In the genomic region with DNA sequence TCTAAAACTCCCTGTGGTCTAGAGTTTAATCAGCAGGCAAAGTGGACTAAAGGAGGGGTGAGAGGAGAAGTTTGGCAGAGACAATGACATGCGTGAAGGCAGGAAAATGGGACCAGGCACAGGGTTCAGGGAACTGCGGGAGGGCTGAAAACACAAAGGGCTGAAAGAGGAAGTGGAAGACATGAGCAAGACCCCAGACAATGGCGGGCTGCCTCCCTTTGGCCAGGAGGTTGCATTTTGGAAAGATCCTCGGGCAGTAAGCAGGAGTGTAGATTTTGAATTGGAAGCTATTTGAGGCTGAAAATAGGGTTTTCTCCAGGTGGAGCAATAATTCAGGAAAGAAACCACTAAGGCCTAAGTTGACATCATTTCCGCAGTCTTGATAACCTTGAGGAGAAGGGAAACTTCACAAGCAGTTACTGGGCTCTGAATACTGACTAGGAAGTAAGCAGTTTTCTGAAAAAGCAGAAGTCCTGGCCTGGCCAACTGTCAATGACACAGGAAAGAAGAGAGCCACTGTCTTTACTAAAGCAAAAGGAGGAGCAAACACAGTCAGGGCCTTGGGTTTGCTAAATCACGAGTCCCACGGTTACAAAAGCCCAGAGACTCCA, we compare ENCODE assay signal across 1 cellular context.
TF ChIP-seq lines count a peak whose summit lies in the region.

No MANE protein-coding gene starts in this region.

TF ChIP-seq in K562, 482 proteins besides CTCF, POLR2A, EP300 and RAD21 (continued from another document and continues in another):
- peak; percentile 24; the same call in 1 of the 2 replicates for TF ChIP-seq CXXC5 (CRISPR knock-in tag; IDR thresholded peaks at IDR 0.05)
- no peak for TF ChIP-seq MYBL2 (IDR thresholded peaks at IDR 0.05; ENCODE audit: low read depth)
- TF ChIP-seq MYBL2 (CRISPR knock-in tag; IDR thresholded peaks at IDR 0.05; ENCODE audit: borderline replicate concordance) = no peak
- 0 out of 2 replicates have a peak, but pooled peaks have one; percentile 63 for TF ChIP-seq PTTG1 (tag; IDR thresholded peaks at IDR 0.05; ENCODE audit: low read depth)
- TF ChIP-seq USF1 (CRISPR knock-in tag; IDR thresholded peaks at IDR 0.05) = no peak
- TF ChIP-seq TAF1 (IDR thresholded peaks at IDR 0.05; ENCODE audit: control insufficient read depth, extremely low read depth, insufficient read depth, low read length, severe bottlenecking) = no peak
- peak; percentile 66; the same call in 1 of the 2 replicates for TF ChIP-seq BRD4 (IDR thresholded peaks at IDR 0.05)
- peak; percentile 94 for TF ChIP-seq ZNF589 (CRISPR knock-in tag; IDR thresholded peaks at IDR 0.05; ENCODE audit: low read depth)
- TF ChIP-seq ELK3 (CRISPR knock-in tag; IDR thresholded peaks at IDR 0.05) = no peak
- TF ChIP-seq ZNF140 (CRISPR knock-in tag; IDR thresholded peaks at IDR 0.05) = no peak
- peak; percentile 49; the same call in 1 of the 2 replicates for TF ChIP-seq ZNF79 (CRISPR knock-in tag; IDR thresholded peaks at IDR 0.05; ENCODE audit: low read depth)
- TF ChIP-seq FOXK2 (conservative IDR thresholded peaks at IDR 0.05 in 1 of 2, IDR thresholded peaks at IDR 0.05 in 1 of 2; ENCODE audit: low read depth in 2 of 2) = no peak
- TF ChIP-seq ELF1 (tag; IDR thresholded peaks at IDR 0.05) = peak; percentile 60; the same call in 1 of the 2 replicates
- peak; percentile 95 for TF ChIP-seq ZNF766 (CRISPR knock-in tag; conservative IDR thresholded peaks at IDR 0.05)
- TF ChIP-seq HOXB6 (CRISPR knock-in tag; IDR thresholded peaks at IDR 0.05; ENCODE audit: borderline replicate concordance) = 0 out of 2 replicates have a peak, but pooled peaks have one; percentile 7
- no peak for TF ChIP-seq ZNF384 (IDR thresholded peaks at IDR 0.05; ENCODE audit: low read depth, low read length)
- no peak for TF ChIP-seq CHD1 (IDR thresholded peaks at IDR 0.05; ENCODE audit: low read length)
- TF ChIP-seq POLR3A (IDR thresholded peaks at IDR 0.05; ENCODE audit: borderline replicate concordance, extremely low read depth, insufficient read depth, insufficient read length) = no peak
- TF ChIP-seq ZNF263 (CRISPR knock-in tag; IDR thresholded peaks at IDR 0.05; ENCODE audit: borderline replicate concordance) = no peak
- no peak for TF ChIP-seq POLR2AphosphoS2 (IDR thresholded peaks at IDR 0.05; ENCODE audit: low read length)
- TF ChIP-seq, protein P1, sequence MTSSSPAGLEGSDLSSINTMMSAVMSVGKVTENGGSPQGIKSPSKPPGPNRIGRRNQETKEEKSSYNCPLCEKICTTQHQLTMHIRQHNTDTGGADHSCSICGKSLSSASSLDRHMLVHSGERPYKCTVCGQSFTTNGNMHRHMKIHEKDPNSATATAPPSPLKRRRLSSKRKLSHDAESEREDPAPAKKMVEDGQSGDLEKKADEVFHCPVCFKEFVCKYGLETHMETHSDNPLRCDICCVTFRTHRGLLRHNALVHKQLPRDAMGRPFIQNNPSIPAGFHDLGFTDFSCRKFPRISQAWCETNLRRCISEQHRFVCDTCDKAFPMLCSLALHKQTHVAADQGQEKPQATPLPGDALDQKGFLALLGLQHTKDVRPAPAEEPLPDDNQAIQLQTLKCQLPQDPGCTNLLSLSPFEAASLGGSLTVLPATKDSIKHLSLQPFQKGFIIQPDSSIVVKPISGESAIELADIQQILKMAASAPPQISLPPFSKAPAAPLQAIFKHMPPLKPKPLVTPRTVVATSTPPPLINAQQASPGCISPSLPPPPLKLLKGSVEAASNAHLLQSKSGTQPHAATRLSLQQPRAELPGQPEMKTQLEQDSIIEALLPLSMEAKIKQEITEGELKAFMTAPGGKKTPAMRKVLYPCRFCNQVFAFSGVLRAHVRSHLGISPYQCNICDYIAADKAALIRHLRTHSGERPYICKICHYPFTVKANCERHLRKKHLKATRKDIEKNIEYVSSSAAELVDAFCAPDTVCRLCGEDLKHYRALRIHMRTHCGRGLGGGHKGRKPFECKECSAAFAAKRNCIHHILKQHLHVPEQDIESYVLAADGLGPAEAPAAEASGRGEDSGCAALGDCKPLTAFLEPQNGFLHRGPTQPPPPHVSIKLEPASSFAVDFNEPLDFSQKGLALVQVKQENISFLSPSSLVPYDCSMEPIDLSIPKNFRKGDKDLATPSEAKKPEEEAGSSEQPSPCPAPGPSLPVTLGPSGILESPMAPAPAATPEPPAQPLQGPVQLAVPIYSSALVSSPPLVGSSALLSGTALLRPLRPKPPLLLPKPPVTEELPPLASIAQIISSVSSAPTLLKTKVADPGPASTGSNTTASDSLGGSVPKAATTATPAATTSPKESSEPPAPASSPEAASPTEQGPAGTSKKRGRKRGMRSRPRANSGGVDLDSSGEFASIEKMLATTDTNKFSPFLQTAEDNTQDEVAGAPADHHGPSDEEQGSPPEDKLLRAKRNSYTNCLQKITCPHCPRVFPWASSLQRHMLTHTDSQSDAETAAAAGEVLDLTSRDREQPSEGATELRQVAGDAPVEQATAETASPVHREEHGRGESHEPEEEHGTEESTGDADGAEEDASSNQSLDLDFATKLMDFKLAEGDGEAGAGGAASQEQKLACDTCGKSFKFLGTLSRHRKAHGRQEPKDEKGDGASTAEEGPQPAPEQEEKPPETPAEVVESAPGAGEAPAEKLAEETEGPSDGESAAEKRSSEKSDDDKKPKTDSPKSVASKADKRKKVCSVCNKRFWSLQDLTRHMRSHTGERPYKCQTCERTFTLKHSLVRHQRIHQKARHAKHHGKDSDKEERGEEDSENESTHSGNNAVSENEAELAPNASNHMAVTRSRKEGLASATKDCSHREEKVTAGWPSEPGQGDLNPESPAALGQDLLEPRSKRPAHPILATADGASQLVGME (CRISPR knock-in tag; IDR thresholded peaks at IDR 0.05) = peak; percentile 61; the same call in 1 of the 2 replicates
- TF ChIP-seq, protein P2, sequence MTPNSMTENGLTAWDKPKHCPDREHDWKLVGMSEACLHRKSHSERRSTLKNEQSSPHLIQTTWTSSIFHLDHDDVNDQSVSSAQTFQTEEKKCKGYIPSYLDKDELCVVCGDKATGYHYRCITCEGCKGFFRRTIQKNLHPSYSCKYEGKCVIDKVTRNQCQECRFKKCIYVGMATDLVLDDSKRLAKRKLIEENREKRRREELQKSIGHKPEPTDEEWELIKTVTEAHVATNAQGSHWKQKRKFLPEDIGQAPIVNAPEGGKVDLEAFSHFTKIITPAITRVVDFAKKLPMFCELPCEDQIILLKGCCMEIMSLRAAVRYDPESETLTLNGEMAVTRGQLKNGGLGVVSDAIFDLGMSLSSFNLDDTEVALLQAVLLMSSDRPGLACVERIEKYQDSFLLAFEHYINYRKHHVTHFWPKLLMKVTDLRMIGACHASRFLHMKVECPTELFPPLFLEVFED (CRISPR knock-in tag; conservative IDR thresholded peaks at IDR 0.05) = 0 out of 2 replicates have a peak, but pooled peaks have one; percentile 61
- TF ChIP-seq HCFC1 (IDR thresholded peaks at IDR 0.05; ENCODE audit: low read depth, low read length) = no peak
- TF ChIP-seq GTF2E2 (tag; IDR thresholded peaks at IDR 0.05) = peak; percentile 10; the same call in 1 of the 2 replicates
- TF ChIP-seq, protein P3, sequence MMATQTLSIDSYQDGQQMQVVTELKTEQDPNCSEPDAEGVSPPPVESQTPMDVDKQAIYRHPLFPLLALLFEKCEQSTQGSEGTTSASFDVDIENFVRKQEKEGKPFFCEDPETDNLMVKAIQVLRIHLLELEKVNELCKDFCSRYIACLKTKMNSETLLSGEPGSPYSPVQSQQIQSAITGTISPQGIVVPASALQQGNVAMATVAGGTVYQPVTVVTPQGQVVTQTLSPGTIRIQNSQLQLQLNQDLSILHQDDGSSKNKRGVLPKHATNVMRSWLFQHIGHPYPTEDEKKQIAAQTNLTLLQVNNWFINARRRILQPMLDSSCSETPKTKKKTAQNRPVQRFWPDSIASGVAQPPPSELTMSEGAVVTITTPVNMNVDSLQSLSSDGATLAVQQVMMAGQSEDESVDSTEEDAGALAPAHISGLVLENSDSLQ (IDR thresholded peaks at IDR 0.05) = no peak
- TF ChIP-seq, protein P4, sequence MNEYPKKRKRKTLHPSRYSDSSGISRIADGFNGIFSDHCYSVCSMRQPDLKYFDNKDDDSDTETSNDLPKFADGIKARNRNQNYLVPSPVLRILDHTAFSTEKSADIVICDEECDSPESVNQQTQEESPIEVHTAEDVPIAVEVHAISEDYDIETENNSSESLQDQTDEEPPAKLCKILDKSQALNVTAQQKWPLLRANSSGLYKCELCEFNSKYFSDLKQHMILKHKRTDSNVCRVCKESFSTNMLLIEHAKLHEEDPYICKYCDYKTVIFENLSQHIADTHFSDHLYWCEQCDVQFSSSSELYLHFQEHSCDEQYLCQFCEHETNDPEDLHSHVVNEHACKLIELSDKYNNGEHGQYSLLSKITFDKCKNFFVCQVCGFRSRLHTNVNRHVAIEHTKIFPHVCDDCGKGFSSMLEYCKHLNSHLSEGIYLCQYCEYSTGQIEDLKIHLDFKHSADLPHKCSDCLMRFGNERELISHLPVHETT (CRISPR knock-in tag; conservative IDR thresholded peaks at IDR 0.05 in 1 of 2, IDR thresholded peaks at IDR 0.05 in 1 of 2) = peak in 1 of 2 experiments; percentile 88; a peak in 2 of 4 replicates
- TF ChIP-seq RERE (CRISPR knock-in tag; IDR thresholded peaks at IDR 0.05; ENCODE audit: borderline replicate concordance) = no peak
- no peak for TF ChIP-seq HDAC3 (IDR thresholded peaks at IDR 0.05; ENCODE audit: borderline replicate concordance, partially characterized antibody)
- TF ChIP-seq, protein P5, sequence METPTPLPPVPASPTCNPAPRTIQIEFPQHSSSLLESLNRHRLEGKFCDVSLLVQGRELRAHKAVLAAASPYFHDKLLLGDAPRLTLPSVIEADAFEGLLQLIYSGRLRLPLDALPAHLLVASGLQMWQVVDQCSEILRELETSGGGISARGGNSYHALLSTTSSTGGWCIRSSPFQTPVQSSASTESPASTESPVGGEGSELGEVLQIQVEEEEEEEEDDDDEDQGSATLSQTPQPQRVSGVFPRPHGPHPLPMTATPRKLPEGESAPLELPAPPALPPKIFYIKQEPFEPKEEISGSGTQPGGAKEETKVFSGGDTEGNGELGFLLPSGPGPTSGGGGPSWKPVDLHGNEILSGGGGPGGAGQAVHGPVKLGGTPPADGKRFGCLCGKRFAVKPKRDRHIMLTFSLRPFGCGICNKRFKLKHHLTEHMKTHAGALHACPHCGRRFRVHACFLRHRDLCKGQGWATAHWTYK (CRISPR knock-in tag; IDR thresholded peaks at IDR 0.05) = peak; percentile 71
- no peak for TF ChIP-seq CHD2 (IDR thresholded peaks at IDR 0.05; ENCODE audit: low read depth, low read length)
- peak; percentile 32; the same call in 1 of the 2 replicates for TF ChIP-seq L3MBTL2 (IDR thresholded peaks at IDR 0.05)
- TF ChIP-seq ZNF41 (CRISPR knock-in tag; conservative IDR thresholded peaks at IDR 0.05) = no peak; the same call in 1 of the 2 replicates
- no peak for TF ChIP-seq ZZZ3 (IDR thresholded peaks at IDR 0.05)
- TF ChIP-seq ZNF75A (CRISPR knock-in tag; IDR thresholded peaks at IDR 0.05) = 0 out of 2 replicates have a peak, but pooled peaks have one; percentile 41
